8 cellular contexts compared by ENCODE assay signal in genomic region chr6:33430991-33431879, GRCh38. TPM values are rescaled to one million over a fixed set of nuclear protein-coding genes. Genes with fewer than 3 reads are reported as not detected.
DNase-seq lines count a peak whose midpoint lies in the region; ATAC-seq and TF ChIP-seq lines count a peak whose summit lies in the region.

No MANE protein-coding gene starts in this region.

- peak overlapping the region; percentile 89 for H3K27ac Mint-ChIP-seq in activated naive CD8-positive, alpha-beta T cell treated with anti-CD3 and anti-CD28 coated beads for 36 hours

- WGBS in suprapubic skin: 7% methylated on average over 12 of the region's 12 CpGs

- peaks cover 6% of the 10 kb centered on the region for H3K36me3 Mint-ChIP-seq in activated naive CD8-positive, alpha-beta T cell treated with anti-CD3 and anti-CD28 coated beads for 36 hours

- H3K9ac ChIP-seq in SK-N-MC (ENCODE audit: insufficient read length) (no peak overlapping the region), iPS-15b (ENCODE audit: low read depth, low read length) (peak overlapping the region; percentile 73)

- no peaks in the 10 kb centered on the region for H3K27me3 Mint-ChIP-seq in activated naive CD8-positive, alpha-beta T cell treated with anti-CD3 and anti-CD28 coated beads for 36 hours

- peak overlapping the region; percentile 75 for H3K4me3 Mint-ChIP-seq in activated naive CD8-positive, alpha-beta T cell treated with anti-CD3 and anti-CD28 coated beads for 36 hours

- no peaks in the 10 kb centered on the region for H3K27me3 ChIP-seq in iPS-15b (ENCODE audit: control insufficient read depth, insufficient read depth, low read length)
- H3K27me3 ChIP-seq in suprapubic skin: no peaks in the 10 kb centered on the region

- H3K9me3 Mint-ChIP-seq in activated naive CD8-positive, alpha-beta T cell treated with anti-CD3 and anti-CD28 coated beads for 36 hours: no peaks in the 10 kb centered on the region

- peak; percentile 43 for DNase-seq in GF-D8 (lab: John Stamatoyannopoulos, UW)
- DNase-seq in SK-N-MC (ENCODE audit: low read depth, low spot score): no peak
- DNase-seq in activated naive CD8-positive, alpha-beta T cell treated with anti-CD3 and anti-CD28 coated beads for 36 hours: peak; percentile 86
- DNase-seq in stimulated activated CD4-positive, alpha-beta T cell treated with anti-CD3 and anti-CD28 coated beads, Interleukin-15, amount 100 ng/mL, for 48 hours (ENCODE audit: low read depth in 2 of 2): peak; percentile 62 to 79
- no peak for DNase-seq in suprapubic skin (ENCODE audit: low spot score in 2 of 2)
- DNase-seq in NCI-H1694 treated with DMSO at 0.1 percent for 48 hours (lab: John Stamatoyannopoulos, UW): no peak

- H3K4me1 ChIP-seq in iPS-15b (ENCODE audit: control insufficient read depth, insufficient read depth, low read length): peaks cover 26% of the 10 kb centered on the region
- H3K4me1 ChIP-seq in suprapubic skin: peaks cover 52% of the 10 kb centered on the region

- H3K27ac ChIP-seq in SK-N-MC (no peak overlapping the region), suprapubic skin (no peak overlapping the region)

- peak overlapping the region; percentile 56 for H3K4me3 ChIP-seq in SK-N-MC
- H3K4me3 ChIP-seq in iPS-15b (ENCODE audit: low read depth, low read length): peak overlapping the region; percentile 89
- no peak overlapping the region for H3K4me3 ChIP-seq in suprapubic skin

- peaks cover 54% of the 10 kb centered on the region for H3K4me1 Mint-ChIP-seq in activated naive CD8-positive, alpha-beta T cell treated with anti-CD3 and anti-CD28 coated beads for 36 hours

- TF ChIP-seq POLR2A in suprapubic skin (IDR thresholded peaks at IDR 0.05): no peak

- no peak for TF ChIP-seq CTCF in suprapubic skin (IDR thresholded peaks at IDR 0.05)

- peak; percentile 48 for ATAC-seq in HG03571 (IDR thresholded peaks at IDR 0.05; ENCODE audit: unreplicated experiment)

- H3K9me3 ChIP-seq in SK-N-MC (ENCODE audit: low read depth, low read length): no peaks in the 10 kb centered on the region
- no peaks in the 10 kb centered on the region for H3K9me3 ChIP-seq in iPS-15b (ENCODE audit: control insufficient read depth, insufficient read depth, low read length)
- H3K9me3 ChIP-seq in suprapubic skin: no peaks in the 10 kb centered on the region

- H3K36me3 ChIP-seq in SK-N-MC (ENCODE audit: insufficient read depth, low read length) (no peaks in the 10 kb centered on the region; the same call in 1 of the 2 replicates), iPS-15b (ENCODE audit: control insufficient read depth, insufficient read depth, low read length) (peaks cover 12% of the 10 kb centered on the region), suprapubic skin (peaks cover 21% of the 10 kb centered on the region)

- TF ChIP-seq EP300 in suprapubic skin (IDR thresholded peaks at IDR 0.05): no peak

RNA-seq across cellular contexts. Expression of gene SYNGAP1, which starts 11.4 kb away (rescaled TPM):
- 10 to 100 TPM; 26.4 to 29.3 TPM for total RNA-seq in activated naive CD8-positive, alpha-beta T cell treated with anti-CD3 and anti-CD28 coated beads for 36 hours
- total RNA-seq in suprapubic skin: 10 to 100 TPM; 13.5 to 30.4 (median 14.0) TPM

RNA-seq across cellular contexts. Expression of gene CUTA, which starts 13.3 kb away (rescaled TPM):
- 100 to 1,000 TPM; 125 to 126 TPM for total RNA-seq in activated naive CD8-positive, alpha-beta T cell treated with anti-CD3 and anti-CD28 coated beads for 36 hours
- 100 to 1,000 TPM; 119 to 185 (median 159) TPM for total RNA-seq in suprapubic skin

RNA-seq across cellular contexts. Expression of gene PHF1, which starts 20.4 kb away (rescaled TPM):
- total RNA-seq in activated naive CD8-positive, alpha-beta T cell treated with anti-CD3 and anti-CD28 coated beads for 36 hours: 10 to 100 TPM; 23.5 to 26.0 TPM
- total RNA-seq in suprapubic skin: 100 to 1,000 TPM in 1 of 4 donors, 10 to 100 TPM in 3; 35.9 to 102 (median 48.6) TPM

RNA-seq across cellular contexts. Expression of gene ZBTB9, which starts 23.1 kb away (rescaled TPM):
- total RNA-seq in activated naive CD8-positive, alpha-beta T cell treated with anti-CD3 and anti-CD28 coated beads for 36 hours: 10 to 100 TPM; 11.3 to 11.7 TPM
- total RNA-seq in suprapubic skin: 1 to 10 TPM; 5.9 to 9.9 (median 7.4) TPM

RNA-seq across cellular contexts. Expression of gene KIFC1, which starts 39.6 kb away (rescaled TPM):
- total RNA-seq in activated naive CD8-positive, alpha-beta T cell treated with anti-CD3 and anti-CD28 coated beads for 36 hours: 10 to 100 TPM; 74.1 to 76.9 TPM
- total RNA-seq in suprapubic skin: 10 to 100 TPM in 2 of 4 donors, 1 to 10 TPM in 2; 3.2 to 19.5 (median 9.8) TPM

Comparison
In these comparisons a context has a peak if more than half of its experiments do, and no peak if none do; other contexts are left out.
1. DNase-seq: peak in GF-D8 (single experiment), activated naive CD8-positive, alpha-beta T cell treated with anti-CD3 and anti-CD28 coated beads for 36 hours (single experiment) and stimulated activated CD4-positive, alpha-beta T cell treated with anti-CD3 and anti-CD28 coated beads, Interleukin-15, amount 100 ng/mL, for 48 hours (2 of 2); none in SK-N-MC (single experiment), suprapubic skin (0 of 2) and NCI-H1694 treated with DMSO at 0.1 percent for 48 hours (single experiment).